ENCODE assay signal across 1 cellular context in the genomic region with DNA sequence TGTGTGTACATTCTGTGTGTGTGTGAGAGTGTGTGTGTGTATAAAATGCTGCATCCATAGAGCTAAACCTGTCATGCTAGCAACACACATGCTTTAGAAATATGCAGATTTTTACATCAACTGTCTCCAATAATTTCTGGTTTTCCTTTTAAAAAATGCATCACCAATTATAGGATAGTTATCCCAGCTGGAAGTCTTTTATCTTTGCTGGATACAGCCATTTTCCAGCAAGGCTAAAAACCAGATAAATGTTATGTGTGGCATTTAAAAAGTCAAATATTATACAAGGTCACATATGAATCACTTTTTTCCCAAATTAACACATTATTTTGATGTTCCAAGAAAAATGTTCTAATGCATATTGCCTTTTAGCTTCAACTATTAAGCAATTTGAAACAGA.
TF ChIP-seq lines count a peak whose summit lies in the region.

No MANE protein-coding gene starts in this region.

TF ChIP-seq in neural cell, 6 proteins besides CTCF, POLR2A, EP300 and RAD21 (continued from another document):
- TF ChIP-seq REST (IDR thresholded peaks at IDR 0.05; ENCODE audit: borderline replicate concordance), result peak; percentile 79
- peak; percentile 56 for TF ChIP-seq POLR2AphosphoS5 (IDR thresholded peaks at IDR 0.05)
TF ChIP-seq in neural cell: peak in this region for 2.
